Comparison of ENCODE assay signal across 15 cellular contexts in genomic region chr18:39966275-39966674, GRCh38.
DNase-seq lines count a peak whose midpoint lies in the region; ATAC-seq, FAIRE-seq and TF ChIP-seq lines count a peak whose summit lies in the region.
"Had no signal": no experiment of that assay in that cellular context is flagged by ENCODE, and none has a peak within 500 bp of the region (broad histone marks: within the 10 kb centered on the region; RNA-seq: fewer than 3 reads in every experiment).

No MANE protein-coding gene starts in this region.

- H3K9me3 Mint-ChIP-seq in WTC11 = peaks cover 3% of the 10 kb centered on the region
- H3K9me3 Mint-ChIP-seq in Caco-2 (ENCODE audit: unreplicated experiment) = no peaks in the 10 kb centered on the region

- POLR2A ChIA-PET in HCT116 (lab: Charles Lee) (no interaction called here), WTC11 (lab: Charles Lee) (no interaction called here), Caco-2 (lab: Charles Lee) (no interaction called here)

- H3K4me3 Mint-ChIP-seq in WTC11 = no peak overlapping the region
- no peak overlapping the region for H3K4me3 Mint-ChIP-seq in Caco-2 (ENCODE audit: unreplicated experiment)
- H3K4me3 Mint-ChIP-seq: activated CD4-positive, alpha-beta memory T cell treated with anti-CD3 and anti-CD28 coated beads, Interleukin-2, amount 10 ng/mL, durations not matched to agents 7 days and 5 days; activated naive CD4-positive, alpha-beta T cell treated with anti-CD3 and anti-CD28 coated beads, Interleukin-2, amount 10 ng/mL, durations not matched to agents 7 days and 5 days had no signal

- H3K27ac ChIP-seq in HCT116 (ENCODE audit: low read depth, low read length) = no peak overlapping the region
- no peak overlapping the region for H3K27ac ChIP-seq in iPS DF 6.9 (ENCODE audit: low read length)
- H3K27ac ChIP-seq in upper lobe of left lung = no peak overlapping the region
- H3K27ac ChIP-seq: dorsolateral prefrontal cortex, heart left ventricle, parathyroid adenoma had no signal

- no peak for TF ChIP-seq EP300 in upper lobe of left lung (IDR thresholded peaks at IDR 0.05)

- H2AFZ ChIP-seq in HCT116 (ENCODE audit: low read depth, low read length, poor library complexity, severe bottlenecking) = no peak overlapping the region
- H2AFZ ChIP-seq: parathyroid adenoma had no signal

- no peaks in the 10 kb centered on the region for H4K20me1 ChIP-seq in HCT116 (ENCODE audit: insufficient read depth)

- TF ChIP-seq RAD21 in HCT116 (IDR thresholded peaks at IDR 0.05; ENCODE audit: low read depth) = peak; percentile 35; the same call in 1 of the 2 replicates

- TF ChIP-seq CTCF in HCT116 (IDR thresholded peaks at IDR 0.05 in 2 of 3, conservative IDR thresholded peaks at IDR 0.05 in 1 of 3; ENCODE audit: borderline replicate concordance in 1 of 3, insufficient read depth in 1 of 3, low read depth in 2 of 3, low read length in 2 of 3) (peak in 2 of 3 experiments; percentile 25 to 39; a peak in 1 of 6 replicates), WTC11 (IDR thresholded peaks at IDR 0.05) (no peak; the same call in 1 of the 2 replicates), upper lobe of left lung (IDR thresholded peaks at IDR 0.05) (no peak), Caco-2 (IDR thresholded peaks at IDR 0.05; ENCODE audit: insufficient read depth in 1 of 2, low read depth in 1 of 2, low read length in 1 of 2, severe bottlenecking in 1 of 2, unreplicated experiment in 1 of 2) (no peak)

- H3K9ac ChIP-seq in HCT116 (ENCODE audit: low read length) = no peak overlapping the region
- H3K9ac ChIP-seq: parathyroid adenoma had no signal

- H3K4me1 Mint-ChIP-seq in WTC11 (peaks cover 23% of the 10 kb centered on the region), Caco-2 (ENCODE audit: low read depth, unreplicated experiment) (no peaks in the 10 kb centered on the region)
- H3K4me1 Mint-ChIP-seq: activated CD4-positive, alpha-beta memory T cell treated with anti-CD3 and anti-CD28 coated beads, Interleukin-2, amount 10 ng/mL, durations not matched to agents 7 days and 5 days; activated naive CD4-positive, alpha-beta T cell treated with anti-CD3 and anti-CD28 coated beads, Interleukin-2, amount 10 ng/mL, durations not matched to agents 7 days and 5 days had no signal

- H3K4me3 ChIP-seq in HCT116 (replicated peaks in 1 of 2; ENCODE audit: low read depth in 1 of 2, low read length in 2 of 2) = no peak overlapping the region
- H3K4me3 ChIP-seq in iPS DF 6.9 (ENCODE audit: low read length) = no peak overlapping the region
- H3K4me3 ChIP-seq in upper lobe of left lung = no peak overlapping the region
- H3K4me3 ChIP-seq in Caco-2 (ENCODE audit: low read depth, low read length) = no peak overlapping the region
- H3K4me3 ChIP-seq: dorsolateral prefrontal cortex, heart left ventricle had no signal

- no peaks in the 10 kb centered on the region for H3K9me3 ChIP-seq in HCT116 (ENCODE audit: control insufficient read depth in 1 of 2, insufficient read depth in 1 of 2, low read depth in 1 of 2, low read length in 2 of 2)
- no peaks in the 10 kb centered on the region for H3K9me3 ChIP-seq in iPS DF 6.9 (ENCODE audit: control insufficient read depth, insufficient read depth, low read length)
- no peaks in the 10 kb centered on the region for H3K9me3 ChIP-seq in upper lobe of left lung
- no peaks in the 10 kb centered on the region for H3K9me3 ChIP-seq in Caco-2
- H3K9me3 ChIP-seq: heart left ventricle had no signal

- H3K36me3 Mint-ChIP-seq in WTC11 (peaks cover 3% of the 10 kb centered on the region), Caco-2 (ENCODE audit: insufficient read depth, unreplicated experiment) (no peaks in the 10 kb centered on the region)
- H3K36me3 Mint-ChIP-seq: activated naive CD4-positive, alpha-beta T cell treated with anti-CD3 and anti-CD28 coated beads, Interleukin-2, amount 10 ng/mL, durations not matched to agents 7 days and 5 days had no signal

- no peaks in the 10 kb centered on the region for H3K9me2 ChIP-seq in HCT116 (ENCODE audit: insufficient read depth)

- no peak overlapping the region for H3K27ac Mint-ChIP-seq in WTC11
- H3K27ac Mint-ChIP-seq in Caco-2 (ENCODE audit: unreplicated experiment) = no peak overlapping the region
- H3K27ac Mint-ChIP-seq: activated CD4-positive, alpha-beta memory T cell treated with anti-CD3 and anti-CD28 coated beads, Interleukin-2, amount 10 ng/mL, durations not matched to agents 7 days and 5 days; activated naive CD4-positive, alpha-beta T cell treated with anti-CD3 and anti-CD28 coated beads, Interleukin-2, amount 10 ng/mL, durations not matched to agents 7 days and 5 days had no signal

- H3K4me1 ChIP-seq in HCT116 (ENCODE audit: control insufficient read depth in 1 of 2, insufficient read depth in 2 of 2, low read length in 2 of 2) (no peaks in the 10 kb centered on the region), iPS DF 6.9 (ENCODE audit: control insufficient read depth, insufficient read depth, low read length) (no peaks in the 10 kb centered on the region; the same call in 1 of the 2 replicates), upper lobe of left lung (no peaks in the 10 kb centered on the region), Caco-2 (no peaks in the 10 kb centered on the region)
- H3K4me1 ChIP-seq: heart left ventricle, parathyroid adenoma had no signal

- H3K27me3 Mint-ChIP-seq in WTC11 (ENCODE audit: low read depth) = no peaks in the 10 kb centered on the region
- H3K27me3 Mint-ChIP-seq in Caco-2 (ENCODE audit: insufficient read depth, unreplicated experiment) = no peaks in the 10 kb centered on the region
- H3K27me3 Mint-ChIP-seq: activated CD4-positive, alpha-beta memory T cell treated with anti-CD3 and anti-CD28 coated beads, Interleukin-2, amount 10 ng/mL, durations not matched to agents 7 days and 5 days; activated naive CD4-positive, alpha-beta T cell treated with anti-CD3 and anti-CD28 coated beads, Interleukin-2, amount 10 ng/mL, durations not matched to agents 7 days and 5 days had no signal

- whole genome bisulfite sequencing in iPS DF 6.9 (ENCODE audit: insufficient coverage, insufficient read length) = no CpG with 5 or more reads among the region's 3 CpGs
- 60 to 61% methylated on average over 3 of the region's 3 CpGs for WGBS in upper lobe of left lung, 2 donors

- DNase-seq in COLO668 (lab: John Stamatoyannopoulos, UW; ENCODE audit: unreplicated experiment) (peak; percentile 26), HCT116 (ENCODE audit: low read depth, low spot score) (no peak), WTC11 (ENCODE audit: low spot score) (peak; percentile 41), iPS DF 6.9 (ENCODE audit: low read depth, low spot score) (peak; percentile 27), AG08395 (ENCODE audit: low spot score) (no peak), upper lobe of left lung (no peak), frontal cortex (ENCODE audit: low spot score in 2 of 2) (no peak), Caco-2 (no peak)
- DNase-seq: activated CD4-positive, alpha-beta memory T cell treated with anti-CD3 and anti-CD28 coated beads, Interleukin-2, amount 10 ng/mL, durations not matched to agents 7 days and 5 days; activated naive CD4-positive, alpha-beta T cell treated with anti-CD3 and anti-CD28 coated beads, Interleukin-2, amount 10 ng/mL, durations not matched to agents 7 days and 5 days; dorsolateral prefrontal cortex; heart left ventricle; stimulated activated naive CD4-positive, alpha-beta T cell treated with Interleukin-2 at 50 U/mL for 16 hours; T-helper 2 cell had no signal

- ATAC-seq in HCT116 (no peak), WTC11 (peak; percentile 83), upper lobe of left lung (ENCODE audit: low FRiP score in 2 of 2) (no peak)
- ATAC-seq: heart left ventricle had no signal

- BruUV-seq in HCT116 (replicated peaks; lab: Mats Ljungman, UMichigan) (no TSS peak), Caco-2 (replicated peaks; lab: Mats Ljungman, UMichigan) (no TSS peak)

- H3K4me2 ChIP-seq in HCT116 (ENCODE audit: low read length) = no peak overlapping the region

- CTCF ChIA-PET in HCT116 (lab: Charles Lee) = no interaction called here
- CTCF ChIA-PET in WTC11 (lab: Charles Lee) = interaction anchor here (0.6 to 1.4 kb wide), 6 partner anchors 13 to 179 kb away, joined by 3 to 4 read pairs (median 3); no protein-coding TSS in a partner anchor
- CTCF ChIA-PET in Caco-2 (lab: Charles Lee) = no interaction called here

- no peak for FAIRE-seq in frontal cortex (lab: Jason Lieb, UNC)

- H3K36me3 ChIP-seq in HCT116 (ENCODE audit: control insufficient read depth in 1 of 2, insufficient read depth in 2 of 2, low read length in 2 of 2) = no peaks in the 10 kb centered on the region
- no peaks in the 10 kb centered on the region for H3K36me3 ChIP-seq in iPS DF 6.9 (ENCODE audit: control insufficient read depth, insufficient read depth, low read length)
- no peaks in the 10 kb centered on the region for H3K36me3 ChIP-seq in upper lobe of left lung
- H3K36me3 ChIP-seq in Caco-2 (ENCODE audit: control insufficient read depth, insufficient read depth, low read length) = no peaks in the 10 kb centered on the region
- H3K36me3 ChIP-seq: heart left ventricle had no signal

- RAD21 ChIA-PET in HCT116 (lab: Charles Lee; ENCODE audit: low non-redundant PET in 1 of 2, low total read pairs in 2 of 2, uncharacterized antibody in 2 of 2, unreplicated experiment in 2 of 2) = no interaction called here

- no peaks in the 10 kb centered on the region for H3K79me2 ChIP-seq in HCT116 (ENCODE audit: insufficient read depth, low read length)
- H3K79me2 ChIP-seq: parathyroid adenoma had no signal

- TF ChIP-seq POLR2A in HCT116 (IDR thresholded peaks at IDR 0.05; ENCODE audit: borderline replicate concordance, extremely low read depth, insufficient read depth, insufficient read length) (no peak), upper lobe of left lung (IDR thresholded peaks at IDR 0.05) (no peak)

- no peaks in the 10 kb centered on the region for H3K27me3 ChIP-seq in HCT116 (ENCODE audit: insufficient read depth, low read length)
- H3K27me3 ChIP-seq in iPS DF 6.9 (ENCODE audit: control insufficient read depth, insufficient read depth, low read length) = no peaks in the 10 kb centered on the region
- H3K27me3 ChIP-seq in upper lobe of left lung = no peaks in the 10 kb centered on the region
- H3K27me3 ChIP-seq in Caco-2 (replicated peaks; ENCODE audit: control insufficient read depth, insufficient read depth, low read length) = no peaks in the 10 kb centered on the region
- H3K27me3 ChIP-seq: dorsolateral prefrontal cortex, heart left ventricle had no signal

- intact Hi-C loops in HCT116 (cut with micrococcal nuclease) = no loop called here
- intact Hi-C loops in Caco-2 (cut with micrococcal nuclease; ENCODE audit: unreplicated experiment) = loop anchor here (5.0 kb wide), 1 partner anchor 724 kb away; no protein-coding TSS in a partner anchor

TF ChIP-seq in HCT116, 20 proteins besides CTCF, POLR2A, EP300 and RAD21 (continues in another document):
- TF ChIP-seq POLR2AphosphoS5 (IDR thresholded peaks at IDR 0.05; ENCODE audit: low read depth, low read length) (no peak), EGR1 (IDR thresholded peaks at IDR 0.05; ENCODE audit: low read depth) (no peak)

Comparison
In these comparisons a context has a peak if more than half of its experiments do, and no peak if none do; other contexts are left out.
1. DNase-seq: peak in COLO668 (single experiment), WTC11 (single experiment) and iPS DF 6.9 (single experiment); none in HCT116 (single experiment), AG08395 (single experiment), upper lobe of left lung (0 of 2), frontal cortex (0 of 2) and Caco-2 (0 of 2).
2. CTCF ChIP-seq: peak in HCT116 (2 of 3); none in WTC11 (single experiment), upper lobe of left lung (0 of 6) and Caco-2 (0 of 2).